ENCODE assay signal across 17 cellular contexts in the genomic region with DNA sequence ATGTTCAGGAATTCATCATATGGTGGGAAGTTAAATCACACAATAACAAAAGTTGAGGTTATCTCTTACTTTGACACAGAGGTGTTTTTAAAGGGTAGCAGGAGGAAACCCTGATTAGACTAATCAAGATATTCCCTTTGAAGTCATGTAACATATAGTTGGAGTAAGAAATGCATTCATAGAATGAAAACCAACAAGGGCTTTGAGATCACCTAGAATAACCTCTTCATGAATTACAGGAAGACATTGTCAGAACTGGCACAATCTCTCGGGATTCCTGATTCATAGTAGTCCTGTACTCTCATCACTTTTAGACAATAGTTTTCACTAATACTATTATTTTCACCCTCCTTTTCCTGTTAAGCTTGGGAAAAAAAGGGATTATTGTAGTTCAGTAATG.
A peak's percentile ranks its signal among the peaks of the same experiment; 100 is the strongest.
DNase-seq lines count a peak whose midpoint lies in the region; ATAC-seq and TF ChIP-seq lines count a peak whose summit lies in the region.
"Had no signal": no experiment of that assay in that cellular context is flagged by ENCODE, and none has a peak within 500 bp of the region (broad histone marks: within the 10 kb centered on the region; RNA-seq: fewer than 3 reads in every experiment).

No MANE protein-coding gene starts in this region.

- H3K27ac ChIP-seq in GM23248 (no peak overlapping the region), upper lobe of left lung (no peak overlapping the region)
- H3K27ac ChIP-seq: BLaER1 had no signal

- H3K27me3 Mint-ChIP-seq in activated CD4-positive, alpha-beta T cell treated with anti-CD3 and anti-CD28 coated beads for 36 hours: no peaks in the 10 kb centered on the region
- H3K27me3 Mint-ChIP-seq in activated CD4-positive, alpha-beta T cell treated with anti-CD3 and anti-CD28 coated beads, Interleukin-2, amount 10 ng/mL, durations not matched to agents 24 days and 14 days: no peaks in the 10 kb centered on the region
- H3K27me3 Mint-ChIP-seq in endothelial cell (ENCODE audit: unreplicated experiment): no peaks in the 10 kb centered on the region

- no peak overlapping the region for H3K9ac ChIP-seq in GM23248
- H3K9ac ChIP-seq: BLaER1 had no signal

- no peak for TF ChIP-seq POLR2A in upper lobe of left lung (IDR thresholded peaks at IDR 0.05)

- H3K4me3 Mint-ChIP-seq in activated CD4-positive, alpha-beta T cell treated with anti-CD3 and anti-CD28 coated beads for 36 hours: no peak overlapping the region
- no peak overlapping the region for H3K4me3 Mint-ChIP-seq in activated CD4-positive, alpha-beta T cell treated with anti-CD3 and anti-CD28 coated beads, Interleukin-2, amount 10 ng/mL, durations not matched to agents 24 days and 14 days
- no peak overlapping the region for H3K4me3 Mint-ChIP-seq in endothelial cell (ENCODE audit: unreplicated experiment)
- H3K4me3 Mint-ChIP-seq: CD8-positive, alpha-beta T cell had no signal

- peaks cover 22% of the 10 kb centered on the region for H3F3A ChIP-seq in GM23248 (ENCODE audit: insufficient read depth)

- H3K27ac Mint-ChIP-seq in activated CD4-positive, alpha-beta T cell treated with anti-CD3 and anti-CD28 coated beads for 36 hours: no peak overlapping the region
- H3K27ac Mint-ChIP-seq in activated CD4-positive, alpha-beta T cell treated with anti-CD3 and anti-CD28 coated beads, Interleukin-2, amount 10 ng/mL, durations not matched to agents 24 days and 14 days: no peak overlapping the region
- peak overlapping the region; percentile 85 for H3K27ac Mint-ChIP-seq in endothelial cell (ENCODE audit: unreplicated experiment)
- H3K27ac Mint-ChIP-seq: CD8-positive, alpha-beta T cell had no signal

- H3K4me1 ChIP-seq in GM23248 (ENCODE audit: insufficient read depth) (peaks cover 34% of the 10 kb centered on the region), upper lobe of left lung (peaks cover 0 to 11% (median 5%) of the 10 kb centered on the region in 4 donors)
- H3K4me1 ChIP-seq: BLaER1 had no signal

- peak; percentile 72 for ATAC-seq in activated CD4-positive, alpha-beta T cell treated with anti-CD3 and anti-CD28 coated beads for 36 hours
- ATAC-seq in upper lobe of left lung (ENCODE audit: low FRiP score in 2 of 2): no peak
- ATAC-seq: CD8-positive, alpha-beta T cell had no signal

- no peak for TF ChIP-seq EP300 in upper lobe of left lung (IDR thresholded peaks at IDR 0.05)

- no peaks in the 10 kb centered on the region for H4K20me1 ChIP-seq in GM23248 (ENCODE audit: insufficient read depth)

- TF ChIP-seq CTCF in endothelial cell (IDR thresholded peaks at IDR 0.05; ENCODE audit: unreplicated experiment) (no peak), upper lobe of left lung (IDR thresholded peaks at IDR 0.05) (no peak)

- H3K27me3 ChIP-seq in GM23248 (replicated peaks; ENCODE audit: insufficient read depth) (no peaks in the 10 kb centered on the region), upper lobe of left lung (no peaks in the 10 kb centered on the region)
- H3K27me3 ChIP-seq: BLaER1 had no signal

- H3K9me3 ChIP-seq in GM23248 (ENCODE audit: low read depth): no peaks in the 10 kb centered on the region
- no peaks in the 10 kb centered on the region for H3K9me3 ChIP-seq in upper lobe of left lung

- no peaks in the 10 kb centered on the region for H3K36me3 ChIP-seq in GM23248 (ENCODE audit: low read depth)
- H3K36me3 ChIP-seq in upper lobe of left lung: no peaks in the 10 kb centered on the region

- peaks cover 47% of the 10 kb centered on the region for H3K79me2 ChIP-seq in GM23248 (ENCODE audit: insufficient read depth)

- in situ Hi-C loops in GM23248 (cut with MboI): no loop called here

- no peaks in the 10 kb centered on the region for H3K9me3 Mint-ChIP-seq in activated CD4-positive, alpha-beta T cell treated with anti-CD3 and anti-CD28 coated beads for 36 hours (ENCODE audit: low read depth)
- peaks cover 7% of the 10 kb centered on the region for H3K9me3 Mint-ChIP-seq in activated CD4-positive, alpha-beta T cell treated with anti-CD3 and anti-CD28 coated beads, Interleukin-2, amount 10 ng/mL, durations not matched to agents 24 days and 14 days
- H3K9me3 Mint-ChIP-seq in endothelial cell (ENCODE audit: unreplicated experiment): no peaks in the 10 kb centered on the region
- H3K9me3 Mint-ChIP-seq: CD8-positive, alpha-beta T cell had no signal

- intact Hi-C loops in activated CD4-positive, alpha-beta T cell treated with anti-CD3 and anti-CD28 coated beads for 36 hours (cut with DNase I, micrococcal nuclease): loop anchor here in 1 of 2 experiments (10.0 kb wide), 1 partner anchor 1258 kb away; no protein-coding TSS in a partner anchor
- intact Hi-C loops in activated CD4-positive, alpha-beta T cell treated with anti-CD3 and anti-CD28 coated beads, Interleukin-2, amount 10 ng/mL, durations not matched to agents 24 days and 14 days (cut with micrococcal nuclease): no loop called here

- CTCF ChIA-PET in activated CD4-positive, alpha-beta T cell treated with anti-CD3 and anti-CD28 coated beads for 36 hours (lab: Charles Lee): no interaction called here

- WGBS in GM23248 (ENCODE audit: low coverage in 1 of 2, low lambda C conversion rate in 2 of 2, missing lambda C conversion rate in 2 of 2), 2 experiments: 85 to 90% methylated on average over 1 of the region's 1 CpG
- WGBS in upper lobe of left lung, 2 donors: 0% methylated on average over 1 of the region's 1 CpG

- no peak overlapping the region for H3K4me2 ChIP-seq in GM23248 (ENCODE audit: unreplicated experiment)
- H3K4me2 ChIP-seq: BLaER1 had no signal

- DNase-seq in activated CD4-positive, alpha-beta T cell treated with anti-CD3 and anti-CD28 coated beads for 36 hours: no peak
- DNase-seq in activated CD4-positive, alpha-beta T cell treated with anti-CD3 and anti-CD28 coated beads, Interleukin-2, amount 10 ng/mL, durations not matched to agents 24 days and 14 days: no peak
- DNase-seq in GM23248 (peak; percentile 32), endothelial cell (ENCODE audit: low spot score) (no peak), pulmonary artery endothelial cell (ENCODE audit: low read depth, low spot score) (peak; percentile 86), cerebellar cortex (ENCODE audit: low spot score) (no peak), upper lobe of left lung (no peak)
- DNase-seq in stimulated activated CD4-positive, alpha-beta T cell treated with anti-CD3 and anti-CD28 coated beads, Interleukin-1b, Interleukin-23, amount 100 ng/mL, for 48 hours: no peak
- DNase-seq: CD8-positive, alpha-beta T cell; DND-41; GOT3; KBM-7; MV-4-11; NCI-H1436 treated with DMSO at 0.1 percent for 48 hours; NCI-H2029 treated with DMSO at 0.1 percent for 48 hours; NCI-H82 had no signal

- H3K4me3 ChIP-seq in GM23248 (no peak overlapping the region), upper lobe of left lung (no peak overlapping the region)
- H3K4me3 ChIP-seq: BLaER1 had no signal

- peaks cover 2% of the 10 kb centered on the region for H3K36me3 Mint-ChIP-seq in activated CD4-positive, alpha-beta T cell treated with anti-CD3 and anti-CD28 coated beads for 36 hours (ENCODE audit: low read depth)
- H3K36me3 Mint-ChIP-seq in activated CD4-positive, alpha-beta T cell treated with anti-CD3 and anti-CD28 coated beads, Interleukin-2, amount 10 ng/mL, durations not matched to agents 24 days and 14 days (ENCODE audit: low read depth): no peaks in the 10 kb centered on the region
- H3K36me3 Mint-ChIP-seq in endothelial cell (ENCODE audit: low read depth, unreplicated experiment): peaks cover 3% of the 10 kb centered on the region

- POLR2A ChIA-PET in activated CD4-positive, alpha-beta T cell treated with anti-CD3 and anti-CD28 coated beads for 36 hours (lab: Charles Lee): no interaction called here

- no peaks in the 10 kb centered on the region for H3K9me2 ChIP-seq in GM23248 (ENCODE audit: insufficient read depth)

- peaks cover 22% of the 10 kb centered on the region for H3K4me1 Mint-ChIP-seq in activated CD4-positive, alpha-beta T cell treated with anti-CD3 and anti-CD28 coated beads for 36 hours
- peaks cover 12% of the 10 kb centered on the region for H3K4me1 Mint-ChIP-seq in activated CD4-positive, alpha-beta T cell treated with anti-CD3 and anti-CD28 coated beads, Interleukin-2, amount 10 ng/mL, durations not matched to agents 24 days and 14 days
- H3K4me1 Mint-ChIP-seq in endothelial cell (ENCODE audit: unreplicated experiment): peaks cover 42% of the 10 kb centered on the region

- no peak overlapping the region for H2AFZ ChIP-seq in GM23248

Comparison
In these comparisons a context has a peak if more than half of its experiments do, and no peak if none do; other contexts are left out.
1. DNase-seq: peak in GM23248 (single experiment) and pulmonary artery endothelial cell (single experiment); none in activated CD4-positive, alpha-beta T cell treated with anti-CD3 and anti-CD28 coated beads for 36 hours (single experiment), activated CD4-positive, alpha-beta T cell treated with anti-CD3 and anti-CD28 coated beads, Interleukin-2, amount 10 ng/mL, durations not matched to agents 24 days and 14 days (single experiment), endothelial cell (single experiment), stimulated activated CD4-positive, alpha-beta T cell treated with anti-CD3 and anti-CD28 coated beads, Interleukin-1b, Interleukin-23, amount 100 ng/mL, for 48 hours (single experiment), cerebellar cortex (single experiment) and upper lobe of left lung (0 of 2).